ENCODE assay signal across 21 cellular contexts in genomic region chr3:10435850-10436249, GRCh38.
"Had no signal": no experiment of that assay in that cellular context is flagged by ENCODE, and none has a peak within 500 bp of the region (broad histone marks: within the 10 kb centered on the region; RNA-seq: fewer than 3 reads in every experiment).

No MANE protein-coding gene starts in this region.

- H3K4me2 ChIP-seq: neural progenitor cell had no signal

- DNase-seq: esophagus squamous epithelium; foreskin fibroblast; left cardiac atrium; left ventricle myocardium inferior; lower lobe of right lung; midbrain; nucleus accumbens; ovary; right cardiac atrium; small intestine; stimulated activated CD4-positive, alpha-beta T cell treated with anti-CD3 and anti-CD28 coated beads, Interleukin-2, amount 100 ng/mL, for 48 hours; stimulated activated CD8-positive, alpha-beta memory T cell treated with anti-CD3 and anti-CD28 coated beads, Interleukin-4, amount 100 ng/mL, for 48 hours; stimulated activated naive CD8-positive, alpha-beta T cell treated with anti-CD3 and anti-CD28 coated beads, Interleukin-15, Interleukin-2, amounts not matched to agents 100 U/mL and 50 U/mL, for 24 hours; thyroid gland; upper lobe of left lung; uterus had no signal

- H3K36me3 ChIP-seq: esophagus squamous epithelium, left ventricle myocardium inferior, lower lobe of right lung, neural progenitor cell, ovary, suprapubic skin, thyroid gland, upper lobe of left lung, uterus had no signal

- H3K9ac ChIP-seq: neural progenitor cell had no signal

- H3K4me1 ChIP-seq: esophagus squamous epithelium, lower lobe of right lung, neural progenitor cell, thyroid gland, upper lobe of left lung, uterus had no signal

- H3K27me3 ChIP-seq: esophagus squamous epithelium, neural progenitor cell, ovary, suprapubic skin, thyroid gland, upper lobe of left lung, uterus had no signal

- ATAC-seq: left cardiac atrium; lower lobe of right lung; natural killer cell treated with Interleukin-12 subunit alpha and Interleukin-12 subunit beta and Interleukin-15 and Interleukin-18, amount 100 ng/mL, for 72 hours; right cardiac atrium; stimulated activated effector memory CD8-positive, alpha-beta T cell treated with anti-CD3 and anti-CD28 coated beads, Interleukin-12 subunit alpha, Interleukin-12 subunit beta, amount 100 ng/mL, for 72 hours; stimulated activated naive CD8-positive, alpha-beta T cell treated with anti-CD3 and anti-CD28 coated beads, Interleukin-15, Interleukin-2, amounts not matched to agents 100 U/mL and 50 U/mL, for 24 hours had no signal

- H3K27ac ChIP-seq: esophagus squamous epithelium, left ventricle myocardium inferior, lower lobe of right lung, neural progenitor cell, ovary, suprapubic skin, thyroid gland, upper lobe of left lung, uterus had no signal

- H3K9me3 ChIP-seq: esophagus squamous epithelium, left ventricle myocardium inferior, lower lobe of right lung, ovary, suprapubic skin, thyroid gland, upper lobe of left lung, uterus had no signal

- H3K4me3 ChIP-seq: esophagus squamous epithelium, left ventricle myocardium inferior, lower lobe of right lung, neural progenitor cell, ovary, suprapubic skin, thyroid gland, upper lobe of left lung, uterus had no signal

- FAIRE-seq: kidney, small intestine had no signal
